In genomic region chr15:66496951-66497501, GRCh38 we compare ENCODE assay signal across 8 cellular contexts. TPM values are rescaled to one million over a fixed set of nuclear protein-coding genes. Genes with fewer than 3 reads are reported as not detected.
DNase-seq lines count a peak whose midpoint lies in the region; ATAC-seq and FAIRE-seq lines count a peak whose summit lies in the region.

No MANE protein-coding gene starts in this region.

- peak overlapping the region; percentile 94 for H3K4me3 ChIP-seq in iPS-15b (ENCODE audit: low read depth, low read length)

- H3K4me3 Mint-ChIP-seq in stimulated activated naive B cell treated with anti-CD40 and anti-IgM and Interleukin-4, amounts not matched to agents 10 μg/mL and 1 μg/mL and 100 μg/mL, for 72 hours, result peak overlapping the region; percentile 94 to 96

- H3K9ac ChIP-seq in iPS-15b (ENCODE audit: low read depth, low read length), result peak overlapping the region; percentile 98

- no peak for FAIRE-seq in RCC 7860 (lab: Jason Lieb, UNC)

- H3K36me3 Mint-ChIP-seq in activated naive CD4-positive, alpha-beta T cell treated with anti-CD3 and anti-CD28 coated beads, Interleukin-2, amount 50 U/mL, for 72 hours, result peaks cover 29 to 32% of the 10 kb centered on the region in 2 donors
- peaks cover 34 to 68% of the 10 kb centered on the region in 2 donors for H3K36me3 Mint-ChIP-seq in stimulated activated naive B cell treated with anti-CD40 and anti-IgM and Interleukin-4, amounts not matched to agents 10 μg/mL and 1 μg/mL and 100 μg/mL, for 72 hours

- no peaks in the 10 kb centered on the region for H3K9me3 ChIP-seq in iPS-15b (ENCODE audit: control insufficient read depth, insufficient read depth, low read length)

- no peaks in the 10 kb centered on the region for H3K4me1 ChIP-seq in iPS-15b (ENCODE audit: control insufficient read depth, insufficient read depth, low read length)

- peak; percentile 64 for DNase-seq in activated CD8-positive, alpha-beta memory T cell treated with anti-CD3 and anti-CD28 coated beads, Interleukin-2, amount 50 U/mL, for 48 hours
- DNase-seq in activated CD8-positive, alpha-beta memory T cell treated with anti-CD3 and anti-CD28 coated beads, Interleukin-2, amount 50 U/mL, for 4 hours, result no peak
- DNase-seq in activated naive CD4-positive, alpha-beta T cell treated with anti-CD3 and anti-CD28 coated beads, Interleukin-2, amount 50 U/mL, for 72 hours (ENCODE audit: low spot score in 2 of 2), result no peak
- no peak for DNase-seq in stimulated activated naive B cell treated with anti-CD40 and anti-IgM and Interleukin-4, amounts not matched to agents 10 μg/mL and 1 μg/mL and 100 μg/mL, for 72 hours
- no peak for DNase-seq in NCI-H1417 treated with DMSO at 0.1 percent for 48 hours (lab: John Stamatoyannopoulos, UW)
- DNase-seq in RCC 7860 (ENCODE audit: low spot score), result no peak

- ATAC-seq in HG03442 (IDR thresholded peaks at IDR 0.05; ENCODE audit: unreplicated experiment), result peak; percentile 8
- ATAC-seq in activated naive CD4-positive, alpha-beta T cell treated with anti-CD3 and anti-CD28 coated beads, Interleukin-2, amount 50 U/mL, for 72 hours, result peak; percentile 34 to 37
- peak; percentile 48 to 54 for ATAC-seq in stimulated activated naive B cell treated with anti-CD40 and anti-IgM and Interleukin-4, amounts not matched to agents 10 μg/mL and 1 μg/mL and 100 μg/mL, for 72 hours (replicated peaks)

- H3K27me3 ChIP-seq in iPS-15b (ENCODE audit: control insufficient read depth, insufficient read depth, low read length), result no peaks in the 10 kb centered on the region

- H3K27me3 Mint-ChIP-seq in stimulated activated naive B cell treated with anti-CD40 and anti-IgM and Interleukin-4, amounts not matched to agents 10 μg/mL and 1 μg/mL and 100 μg/mL, for 72 hours, result no peaks in the 10 kb centered on the region

- H3K9me3 Mint-ChIP-seq in activated naive CD4-positive, alpha-beta T cell treated with anti-CD3 and anti-CD28 coated beads, Interleukin-2, amount 50 U/mL, for 72 hours, result no peaks in the 10 kb centered on the region
- no peaks in the 10 kb centered on the region for H3K9me3 Mint-ChIP-seq in stimulated activated naive B cell treated with anti-CD40 and anti-IgM and Interleukin-4, amounts not matched to agents 10 μg/mL and 1 μg/mL and 100 μg/mL, for 72 hours

- H3K36me3 ChIP-seq in iPS-15b (ENCODE audit: control insufficient read depth, insufficient read depth, low read length), result peaks cover 31% of the 10 kb centered on the region

- peak overlapping the region; percentile 97 to 98 for H3K27ac Mint-ChIP-seq in activated naive CD4-positive, alpha-beta T cell treated with anti-CD3 and anti-CD28 coated beads, Interleukin-2, amount 50 U/mL, for 72 hours
- H3K27ac Mint-ChIP-seq in stimulated activated naive B cell treated with anti-CD40 and anti-IgM and Interleukin-4, amounts not matched to agents 10 μg/mL and 1 μg/mL and 100 μg/mL, for 72 hours, result peak overlapping the region; percentile 99

- peaks cover 24 to 56% of the 10 kb centered on the region in 2 donors for H3K4me1 Mint-ChIP-seq in stimulated activated naive B cell treated with anti-CD40 and anti-IgM and Interleukin-4, amounts not matched to agents 10 μg/mL and 1 μg/mL and 100 μg/mL, for 72 hours

RNA-seq across cellular contexts. Expression of gene SNAPC5, which starts 0.5 kb away (rescaled TPM):
- total RNA-seq in activated naive CD4-positive, alpha-beta T cell treated with anti-CD3 and anti-CD28 coated beads, Interleukin-2, amount 50 U/mL, for 72 hours, result 10 to 100 TPM; 18.9 to 27.7 TPM

RNA-seq across cellular contexts. Expression of gene RPL4, which starts 7.6 kb away (rescaled TPM):
- total RNA-seq in activated naive CD4-positive, alpha-beta T cell treated with anti-CD3 and anti-CD28 coated beads, Interleukin-2, amount 50 U/mL, for 72 hours, result 1,000 to 10,000 TPM; 3,813 to 4,802 TPM

RNA-seq across cellular contexts. Expression of gene ZWILCH, which starts 8.1 kb away (rescaled TPM):
- total RNA-seq in activated naive CD4-positive, alpha-beta T cell treated with anti-CD3 and anti-CD28 coated beads, Interleukin-2, amount 50 U/mL, for 72 hours, result 10 to 100 TPM; 28.1 to 40.9 TPM
